In genomic region chr3:40718209-40718608, GRCh38 we compare ENCODE assay signal across 13 cellular contexts.
DNase-seq lines count a peak whose midpoint lies in the region; ATAC-seq, FAIRE-seq and TF ChIP-seq lines count a peak whose summit lies in the region.
"Had no signal": no experiment of that assay in that cellular context is flagged by ENCODE, and none has a peak within 500 bp of the region (broad histone marks: within the 10 kb centered on the region; RNA-seq: fewer than 3 reads in every experiment).

No MANE protein-coding gene starts in this region.

- TF ChIP-seq CTCF in RWPE1 (conservative IDR thresholded peaks at IDR 0.05; ENCODE audit: low read depth) (no peak), D721Med (IDR thresholded peaks at IDR 0.05; ENCODE audit: insufficient read depth, missing control alignments) (no peak)

- CTCF ChIA-PET in RWPE1 (lab: Yijun Ruan, JAX) = no interaction called here

- H3K9me3 ChIP-seq in BLaER1 treated with 17β-estradiol and CSF1 and Interleukin-3, amounts not matched to agents 10 nM and 100 nM (replicated peaks in 1 of 11) = no peaks in the 10 kb centered on the region

- peak overlapping the region in 8 of 11 experiments; percentile 28 to 76 (median 55); a peak in 15 of 22 replicates for H3K27ac ChIP-seq in BLaER1 treated with 17β-estradiol and CSF1 and Interleukin-3, amounts not matched to agents 10 nM and 100 nM
- H3K27ac ChIP-seq in RWPE1 = no peak overlapping the region

- peaks cover 37 to 44% (median 39%) of the 10 kb centered on the region in 10 experiments for H3K4me1 ChIP-seq in BLaER1 treated with 17β-estradiol and CSF1 and Interleukin-3, amounts not matched to agents 10 nM and 100 nM

- no peaks in the 10 kb centered on the region for H4K20me1 ChIP-seq in BLaER1 treated with 17β-estradiol and CSF1 and Interleukin-3, amounts not matched to agents 10 nM and 100 nM

- ATAC-seq in GM19463 (IDR thresholded peaks at IDR 0.05; ENCODE audit: unreplicated experiment) = peak; percentile 31
- peak; percentile 32 for ATAC-seq in HG03045 (IDR thresholded peaks at IDR 0.05; ENCODE audit: unreplicated experiment)
- no peak for ATAC-seq in HG02981 (IDR thresholded peaks at IDR 0.05; ENCODE audit: unreplicated experiment)
- ATAC-seq: left cardiac atrium, Panc1 had no signal

- H3K36me3 ChIP-seq in BLaER1 treated with 17β-estradiol and CSF1 and Interleukin-3, amounts not matched to agents 10 nM and 100 nM = no peaks in the 10 kb centered on the region

- POLR2A ChIA-PET in RWPE1 (lab: Yijun Ruan, JAX; ENCODE audit: low non-redundant PET) = no interaction called here

- peak overlapping the region in 5 of 11 experiments; percentile 2 to 39 (median 36); a peak in 6 of 22 replicates for H3K9ac ChIP-seq in BLaER1 treated with 17β-estradiol and CSF1 and Interleukin-3, amounts not matched to agents 10 nM and 100 nM

- no peaks in the 10 kb centered on the region for H3K27me3 ChIP-seq in BLaER1 treated with 17β-estradiol and CSF1 and Interleukin-3, amounts not matched to agents 10 nM and 100 nM

- peak overlapping the region; percentile 26 to 72 (median 49) for H3K4me2 ChIP-seq in BLaER1 treated with 17β-estradiol and CSF1 and Interleukin-3, amounts not matched to agents 10 nM and 100 nM

- DNase-seq in RWPE1 (ENCODE audit: low spot score) (peak; percentile 14), DMS 273 (lab: John Stamatoyannopoulos, UW; ENCODE audit: unreplicated experiment) (no peak), D721Med (ENCODE audit: insufficient read length, low spot score) (no peak)
- no peak for DNase-seq in stimulated activated naive CD4-positive, alpha-beta T cell (lab: John Stamatoyannopoulos, UW)
- DNase-seq: activated effector memory CD4-positive, alpha-beta T cell treated with anti-CD3 and anti-CD28 coated beads, Interleukin-2, amount 50 U/mL, for 16 hours; left cardiac atrium; NCI-H1694; stimulated activated CD4-positive, alpha-beta T cell treated with anti-CD3 and anti-CD28 coated beads, Interleukin-4, amount 100 ng/mL, for 4 hours had no signal

- no peak for FAIRE-seq in D721Med (lab: Jason Lieb, UNC)

- H3K4me3 ChIP-seq in BLaER1 treated with 17β-estradiol and CSF1 and Interleukin-3, amounts not matched to agents 10 nM and 100 nM = no peak overlapping the region
